In the genomic region with DNA sequence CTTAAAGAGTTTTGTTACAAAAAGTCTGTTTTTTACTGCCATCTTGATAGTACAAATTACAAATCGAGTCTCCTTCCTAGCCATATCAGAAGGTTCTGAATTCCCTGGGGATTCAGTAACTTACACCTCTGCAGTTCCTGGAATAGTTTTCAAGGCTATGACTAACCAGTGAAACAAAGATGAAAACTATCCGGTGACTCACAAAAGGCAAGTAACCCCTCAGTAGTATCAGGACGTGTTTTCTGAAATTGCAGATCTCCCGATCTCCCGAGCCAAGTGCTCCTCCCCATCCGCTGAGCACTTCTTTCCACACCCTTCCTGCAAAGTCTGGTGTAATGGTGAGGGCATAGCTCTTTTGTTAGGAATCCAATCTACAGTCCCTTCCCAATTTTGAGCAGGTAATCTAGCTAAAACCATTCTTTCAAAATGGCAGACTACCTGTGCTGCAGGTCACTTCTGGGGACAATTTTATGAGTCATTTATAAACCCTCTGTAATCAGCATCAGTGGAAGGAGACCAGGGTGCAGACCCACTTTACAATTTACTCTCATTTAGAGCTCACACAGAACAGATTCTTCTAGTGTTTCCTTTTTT, we compare ENCODE assay signal across 13 cellular contexts. TPM values are rescaled to one million over a fixed set of nuclear protein-coding genes. Genes with fewer than 3 reads are reported as not detected.
DNase-seq lines count a peak whose midpoint lies in the region; TF ChIP-seq lines count a peak whose summit lies in the region.
"Had no signal": no experiment of that assay in that cellular context is flagged by ENCODE, and none has a peak within 500 bp of the region (broad histone marks: within the 10 kb centered on the region; RNA-seq: fewer than 3 reads in every experiment).

No MANE protein-coding gene starts in this region.

- TF ChIP-seq CTCF in esophagus squamous epithelium (IDR thresholded peaks at IDR 0.05) = no peak

- no peaks in the 10 kb centered on the region for H3K36me3 ChIP-seq in esophagus squamous epithelium
- H3K36me3 ChIP-seq: neural progenitor cell, transverse colon had no signal

- no peak for TF ChIP-seq POLR2A in esophagus squamous epithelium (IDR thresholded peaks at IDR 0.05)

- H3K27ac ChIP-seq in esophagus squamous epithelium = peak overlapping the region; percentile 3 to 67 (median 46)
- H3K27ac ChIP-seq: neural progenitor cell, transverse colon had no signal

- WGBS in esophagus squamous epithelium, 2 donors = 23 to 37% methylated on average over 6 of the region's 6 CpGs

- peak; percentile 89 for DNase-seq in ELR (ENCODE audit: low read depth)
- peak; percentile 82 for DNase-seq in RPMI7951 (ENCODE audit: low read depth)
- DNase-seq in esophagus squamous epithelium (lab: John Stamatoyannopoulos, UW) = no peak
- peak; percentile 75 for DNase-seq in pulmonary artery endothelial cell (ENCODE audit: low read depth, low spot score)
- no peak for DNase-seq in NOMO-1 treated with DMSO at 0.1 percent for 48 hours (lab: John Stamatoyannopoulos, UW; ENCODE audit: unreplicated experiment)
- no peak for DNase-seq in stimulated activated CD4-positive, alpha-beta T cell treated with anti-CD3 and anti-CD28 coated beads, Interleukin-4, amount 100 ng/mL, for 1 hour
- no peak for DNase-seq in DMS153 (lab: John Stamatoyannopoulos, UW)
- DNase-seq in NCI-H345 (lab: John Stamatoyannopoulos, UW) = no peak
- DNase-seq: activated T-cell treated with anti-CD3 and anti-CD28 coated beads, Interleukin-2, amount 50 U/mL, for 24 hours; H7; NCI-H1417; transverse colon had no signal

- intact Hi-C loops in esophagus squamous epithelium (cut with DNase I) = no loop called here

- peaks cover 0 to 18% (median 5%) of the 10 kb centered on the region in 3 donors for H3K4me1 ChIP-seq in esophagus squamous epithelium
- H3K4me1 ChIP-seq: neural progenitor cell had no signal

- H3K27me3 ChIP-seq in esophagus squamous epithelium = no peaks in the 10 kb centered on the region
- H3K27me3 ChIP-seq: neural progenitor cell, transverse colon had no signal

- H3K4me3 ChIP-seq in esophagus squamous epithelium = no peak overlapping the region
- H3K4me3 ChIP-seq: neural progenitor cell, transverse colon had no signal

- no peaks in the 10 kb centered on the region for H3K9me3 ChIP-seq in esophagus squamous epithelium
- H3K9me3 ChIP-seq: transverse colon had no signal

RNA-seq across cellular contexts. Expression of gene E2F8, which starts 7.7 kb away (rescaled TPM):
- 4.7 and 5.0 TPM in 2 replicates for total RNA-seq in RPMI7951 (2014; rRNA removed; shearing (Covaris generic))
- 10 to 100 TPM in 1 of 4 donors, 1 to 10 TPM in 3; 4.0 to 11.7 (median 4.7) TPM for total RNA-seq in esophagus squamous epithelium
- 2.5 and 5.2 TPM in 2 replicates for total RNA-seq in pulmonary artery endothelial cell

RNA-seq across cellular contexts. Expression of gene CSRP3, which starts 31.2 kb away (rescaled TPM):
- not detected in 2 replicates for total RNA-seq in RPMI7951 (2014; rRNA removed; shearing (Covaris generic))
- total RNA-seq in esophagus squamous epithelium (not detected), pulmonary artery endothelial cell (not detected in 2 replicates)
- total RNA-seq: H7, transverse colon had no signal

Comparison
In these comparisons a context has a peak if more than half of its experiments do, and no peak if none do; other contexts are left out.
1. DNase-seq: peak in ELR (single experiment), RPMI7951 (single experiment) and pulmonary artery endothelial cell (single experiment); none in esophagus squamous epithelium (single experiment), NOMO-1 treated with DMSO at 0.1 percent for 48 hours (single experiment), stimulated activated CD4-positive, alpha-beta T cell treated with anti-CD3 and anti-CD28 coated beads, Interleukin-4, amount 100 ng/mL, for 1 hour (single experiment), DMS153 (single experiment) and NCI-H345 (single experiment).